1 cellular context compared by ENCODE assay signal in the genomic region with DNA sequence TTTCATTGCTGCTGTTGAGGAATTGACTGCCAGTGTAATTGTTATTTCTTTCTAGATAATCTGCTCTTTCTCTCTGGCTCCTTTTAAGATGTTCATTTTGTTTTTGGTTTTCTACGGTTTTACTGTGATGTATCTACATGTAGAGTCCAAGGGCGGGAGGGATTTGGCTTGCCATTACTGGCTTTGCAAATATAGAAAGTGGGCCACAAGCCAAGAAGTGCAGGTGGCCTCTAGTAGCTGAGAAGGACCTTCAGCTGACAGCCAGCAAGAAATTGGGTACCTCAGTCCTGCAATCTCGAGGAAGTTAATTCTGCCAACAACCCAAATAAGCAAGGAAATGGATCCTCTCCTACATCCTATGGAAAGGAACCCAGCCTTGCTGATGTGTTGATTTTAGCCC.
TF ChIP-seq lines count a peak whose summit lies in the region.

No MANE protein-coding gene starts in this region.

TF ChIP-seq in HepG2, 621 proteins besides CTCF, POLR2A, EP300 and RAD21 (continued from another document):
- TF ChIP-seq, protein P1, sequence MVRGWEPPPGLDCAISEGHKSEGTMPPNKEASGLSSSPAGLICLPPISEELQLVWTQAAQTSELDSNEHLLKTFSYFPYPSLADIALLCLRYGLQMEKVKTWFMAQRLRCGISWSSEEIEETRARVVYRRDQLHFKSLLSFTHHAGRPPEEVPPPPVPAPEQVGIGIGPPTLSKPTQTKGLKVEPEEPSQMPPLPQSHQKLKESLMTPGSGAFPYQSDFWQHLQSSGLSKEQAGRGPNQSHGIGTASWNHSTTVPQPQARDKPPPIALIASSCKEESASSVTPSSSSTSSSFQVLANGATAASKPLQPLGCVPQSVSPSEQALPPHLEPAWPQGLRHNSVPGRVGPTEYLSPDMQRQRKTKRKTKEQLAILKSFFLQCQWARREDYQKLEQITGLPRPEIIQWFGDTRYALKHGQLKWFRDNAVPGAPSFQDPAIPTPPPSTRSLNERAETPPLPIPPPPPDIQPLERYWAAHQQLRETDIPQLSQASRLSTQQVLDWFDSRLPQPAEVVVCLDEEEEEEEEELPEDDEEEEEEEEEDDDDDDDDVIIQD (CRISPR knock-in tag; IDR thresholded peaks at IDR 0.05; ENCODE audit: low read depth), result no peak
- TF ChIP-seq AGO2 (optimal IDR thresholded peaks at IDR 0.05; ENCODE audit: low read depth, low read length), result no peak
- no peak for TF ChIP-seq ZKSCAN5 (CRISPR knock-in tag; IDR thresholded peaks at IDR 0.05)
- TF ChIP-seq ZNF883 (CRISPR knock-in tag; IDR thresholded peaks at IDR 0.05; ENCODE audit: not compliant biosample characterization), result no peak
- TF ChIP-seq ARNT2 (CRISPR knock-in tag; IDR thresholded peaks at IDR 0.05; ENCODE audit: low read depth), result no peak
- TF ChIP-seq ZNF235 (CRISPR knock-in tag; IDR thresholded peaks at IDR 0.05; ENCODE audit: borderline replicate concordance), result no peak
- TF ChIP-seq ZNF136 (CRISPR knock-in tag; IDR thresholded peaks at IDR 0.05; ENCODE audit: low read depth), result no peak
- TF ChIP-seq ZSCAN20 (CRISPR knock-in tag; IDR thresholded peaks at IDR 0.05; ENCODE audit: borderline replicate concordance), result no peak
- no peak for TF ChIP-seq ZNF460 (CRISPR knock-in tag; IDR thresholded peaks at IDR 0.05; ENCODE audit: borderline replicate concordance)
- TF ChIP-seq PAWR (CRISPR knock-in tag; IDR thresholded peaks at IDR 0.05; ENCODE audit: borderline replicate concordance), result no peak
- TF ChIP-seq, protein P2, sequence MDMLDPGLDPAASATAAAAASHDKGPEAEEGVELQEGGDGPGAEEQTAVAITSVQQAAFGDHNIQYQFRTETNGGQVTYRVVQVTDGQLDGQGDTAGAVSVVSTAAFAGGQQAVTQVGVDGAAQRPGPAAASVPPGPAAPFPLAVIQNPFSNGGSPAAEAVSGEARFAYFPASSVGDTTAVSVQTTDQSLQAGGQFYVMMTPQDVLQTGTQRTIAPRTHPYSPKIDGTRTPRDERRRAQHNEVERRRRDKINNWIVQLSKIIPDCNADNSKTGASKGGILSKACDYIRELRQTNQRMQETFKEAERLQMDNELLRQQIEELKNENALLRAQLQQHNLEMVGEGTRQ (IDR thresholded peaks at IDR 0.05; ENCODE audit: low read depth, low read length), result no peak
- TF ChIP-seq, protein P2 (CRISPR knock-in tag; IDR thresholded peaks at IDR 0.05; ENCODE audit: borderline replicate concordance), result no peak
- no peak for TF ChIP-seq PRPF4 (IDR thresholded peaks at IDR 0.05; ENCODE audit: low read depth, low read length, poor library complexity, severe bottlenecking)
- TF ChIP-seq, protein P3, sequence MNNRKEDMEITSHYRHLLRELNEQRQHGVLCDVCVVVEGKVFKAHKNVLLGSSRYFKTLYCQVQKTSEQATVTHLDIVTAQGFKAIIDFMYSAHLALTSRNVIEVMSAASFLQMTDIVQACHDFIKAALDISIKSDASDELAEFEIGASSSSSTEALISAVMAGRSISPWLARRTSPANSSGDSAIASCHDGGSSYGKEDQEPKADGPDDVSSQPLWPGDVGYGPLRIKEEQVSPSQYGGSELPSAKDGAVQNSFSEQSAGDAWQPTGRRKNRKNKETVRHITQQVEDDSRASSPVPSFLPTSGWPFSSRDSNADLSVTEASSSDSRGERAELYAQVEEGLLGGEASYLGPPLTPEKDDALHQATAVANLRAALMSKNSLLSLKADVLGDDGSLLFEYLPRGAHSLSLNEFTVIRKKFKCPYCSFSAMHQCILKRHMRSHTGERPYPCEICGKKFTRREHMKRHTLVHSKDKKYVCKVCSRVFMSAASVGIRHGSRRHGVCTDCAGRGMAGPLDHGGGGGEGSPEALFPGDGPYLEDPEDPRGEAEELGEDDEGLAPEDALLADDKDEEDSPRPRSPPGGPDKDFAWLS (CRISPR knock-in tag; IDR thresholded peaks at IDR 0.05; ENCODE audit: borderline replicate concordance), result no peak
- no peak for TF ChIP-seq GFI1 (CRISPR knock-in tag; IDR thresholded peaks at IDR 0.05; ENCODE audit: borderline replicate concordance)
